18 cellular contexts compared by ENCODE assay signal in genomic region chr11:8256271-8257002, GRCh38. TPM values are rescaled to one million over a fixed set of nuclear protein-coding genes. Genes with fewer than 3 reads are reported as not detected.
DNase-seq lines count a peak whose midpoint lies in the region; ATAC-seq and TF ChIP-seq lines count a peak whose summit lies in the region.
"Had no signal": no experiment of that assay in that cellular context is flagged by ENCODE, and none has a peak within 500 bp of the region (broad histone marks: within the 10 kb centered on the region; RNA-seq: fewer than 3 reads in every experiment).

No MANE protein-coding gene starts in this region.

- H2BK120ac ChIP-seq in H9 (ENCODE audit: low read depth, low read length, poor library complexity, severe bottlenecking) = no peak overlapping the region

- peak; percentile 15 for DNase-seq in DMS 273 (lab: John Stamatoyannopoulos, UW; ENCODE audit: unreplicated experiment)
- no peak for DNase-seq in DMS 273 treated with DMSO at 0.1 percent for 48 hours (lab: John Stamatoyannopoulos, UW)
- DNase-seq in H9 = peak; percentile 9
- peak; percentile 14 for DNase-seq in lower lobe of right lung
- no peak for DNase-seq in G401 (ENCODE audit: low spot score)
- DNase-seq: Calu3, DMS79 treated with DMSO at 0.1 percent for 48 hours, GDM1, NCI-H187, NCI-H2171 had no signal

- no peak overlapping the region for H3K9ac ChIP-seq in H9 (ENCODE audit: extremely low read depth, insufficient read length, low read length)
- H3K9ac ChIP-seq in stomach smooth muscle (ENCODE audit: low read length in 2 of 2) = no peak overlapping the region

- no peak overlapping the region for H2BK20ac ChIP-seq in H9 (ENCODE audit: low read depth, low read length, poor library complexity, severe bottlenecking)

- H3K14ac ChIP-seq in H9 (ENCODE audit: insufficient read depth, low read length) = no peak overlapping the region

- no peak overlapping the region for H2AFZ ChIP-seq in H9 (ENCODE audit: low read length)

- H2BK12ac ChIP-seq in H9 (ENCODE audit: insufficient read length, low read depth, low read length) = no peak overlapping the region

- H3K36me3 ChIP-seq in lower lobe of right lung (no peaks in the 10 kb centered on the region), stomach smooth muscle (ENCODE audit: control insufficient read depth in 2 of 2, insufficient read depth in 2 of 2, low read length in 2 of 2) (no peaks in the 10 kb centered on the region)

- no peaks in the 10 kb centered on the region for H3K36me3 Mint-ChIP-seq in H9 (ENCODE audit: insufficient read depth in 1 of 3, low read depth in 3 of 3)

- TF ChIP-seq CTCF in H9 (conservative IDR thresholded peaks at IDR 0.05) (no peak), lower lobe of right lung (IDR thresholded peaks at IDR 0.05) (no peak)

- H3K23me2 ChIP-seq in H9 (ENCODE audit: insufficient read length, low read depth, low read length, poor library complexity, severe bottlenecking) = no peaks in the 10 kb centered on the region

- H3K4me1 ChIP-seq in H9 (ENCODE audit: insufficient read depth, low read length) = no peaks in the 10 kb centered on the region
- no peaks in the 10 kb centered on the region for H3K4me1 ChIP-seq in lower lobe of right lung
- peaks cover 32% of the 10 kb centered on the region for H3K4me1 ChIP-seq in stomach smooth muscle (ENCODE audit: control insufficient read depth, insufficient read depth, low read length)

- H3K79me1 ChIP-seq in H9 (ENCODE audit: insufficient read depth, low read depth, low read length, poor library complexity, severe bottlenecking) = no peaks in the 10 kb centered on the region

- no peak overlapping the region for H2AK5ac ChIP-seq in H9 (ENCODE audit: insufficient read length, low read length)

- no peak overlapping the region for H4K8ac ChIP-seq in H9 (replicated peaks; ENCODE audit: insufficient read length, low read depth, low read length)

- ATAC-seq in lower lobe of right lung (no peak), GM18907 (IDR thresholded peaks at IDR 0.05; ENCODE audit: unreplicated experiment) (no peak), HG03196 (IDR thresholded peaks at IDR 0.05; ENCODE audit: unreplicated experiment) (no peak)
- ATAC-seq: GM12878, HCT116 had no signal

- no peak overlapping the region for H2BK5ac ChIP-seq in H9 (ENCODE audit: insufficient read length, low read length)

- no peaks in the 10 kb centered on the region for H3K9me3 Mint-ChIP-seq in H9
- H3K9me3 Mint-ChIP-seq: CD4-positive, alpha-beta T cell had no signal

- no peak overlapping the region for H3K23ac ChIP-seq in H9 (ENCODE audit: insufficient read length, low read depth, low read length)

- H3K27ac ChIP-seq in H9 (ENCODE audit: insufficient read length, low read depth, low read length) (no peak overlapping the region), lower lobe of right lung (no peak overlapping the region), stomach smooth muscle (ENCODE audit: low read length) (peak overlapping the region; percentile 98)
- H3K27ac ChIP-seq: 22Rv1 had no signal

- intact Hi-C loops in lower lobe of right lung (cut with DNase I) = no loop called here

- in situ Hi-C loops in G401 (cut with HindIII; ENCODE audit: low sequenced_read_pairs) = no loop called here

- no peaks in the 10 kb centered on the region for H3K79me2 ChIP-seq in H9 (ENCODE audit: insufficient read depth, low read length)

- no peaks in the 10 kb centered on the region for H4K20me1 ChIP-seq in H9 (ENCODE audit: control insufficient read depth, insufficient read depth, insufficient read length)

- no peak overlapping the region for H3K4me3 Mint-ChIP-seq in H9
- H3K4me3 Mint-ChIP-seq: B cell; CD4-positive, alpha-beta T cell had no signal

- no peak overlapping the region for H4K5ac ChIP-seq in H9 (ENCODE audit: insufficient read length, low read depth, low read length)

- H3K4me3 ChIP-seq in lower lobe of right lung (no peak overlapping the region), stomach smooth muscle (ENCODE audit: low read length in 2 of 2) (no peak overlapping the region)
- H3K4me3 ChIP-seq: GM12878 had no signal

- H2BK15ac ChIP-seq in H9 (ENCODE audit: low read depth, low read length) = no peak overlapping the region

- no peak overlapping the region for H3T11ph ChIP-seq in H9 (ENCODE audit: low read length)

- no peak overlapping the region for H3K56ac ChIP-seq in H9 (ENCODE audit: insufficient read length, low read depth, low read length)

- no CpG with 5 or more reads among the region's 5 CpGs for WGBS in H9 (ENCODE audit: extremely low coverage, insufficient read length, low lambda C conversion rate)

- H3K4ac ChIP-seq in H9 (ENCODE audit: low read depth, low read length) = no peak overlapping the region

- no peak overlapping the region for H3K18ac ChIP-seq in H9 (ENCODE audit: insufficient read length, low read depth, low read length)

- no peak overlapping the region for H3K4me2 ChIP-seq in H9 (ENCODE audit: insufficient read depth, insufficient read length, low read length)

- H3K27me3 ChIP-seq in H9 (ENCODE audit: insufficient read depth, low read length) (peaks cover 5% of the 10 kb centered on the region; the same call in 1 of the 2 replicates), lower lobe of right lung (ENCODE audit: low read depth) (peaks cover 20% of the 10 kb centered on the region), stomach smooth muscle (ENCODE audit: control insufficient read depth in 1 of 2, insufficient read depth in 2 of 2, low read length in 2 of 2) (peaks cover 0 to 2% of the 10 kb centered on the region in 2 donors)

- H3K9me3 ChIP-seq in H9 (ENCODE audit: control insufficient read depth, low read depth, low read length) = no peaks in the 10 kb centered on the region
- no peaks in the 10 kb centered on the region for H3K9me3 ChIP-seq in lower lobe of right lung
- no peaks in the 10 kb centered on the region for H3K9me3 ChIP-seq in stomach smooth muscle (ENCODE audit: control insufficient read depth in 2 of 2, low read length in 2 of 2)

- H4K91ac ChIP-seq in H9 (ENCODE audit: insufficient read length, low read depth, low read length) = no peak overlapping the region

- H3K27ac Mint-ChIP-seq in H9 = no peak overlapping the region
- H3K27ac Mint-ChIP-seq: B cell; CD4-positive, alpha-beta T cell had no signal

- H3K27me3 Mint-ChIP-seq in H9 (ENCODE audit: low read depth) = peaks cover 42% of the 10 kb centered on the region

- H3K4me1 Mint-ChIP-seq in H9 = 0 out of 4 replicates have a peak, but pooled peaks cover 0 to 4% of the 10 kb centered on the region in 2 experiments
- H3K4me1 Mint-ChIP-seq: B cell had no signal

RNA-seq across cellular contexts. Expression of gene LMO1, which starts 7.2 kb away (rescaled TPM):
- total RNA-seq in H9 (2021) (0.39 and 0.50 TPM in 2 replicates), lower lobe of right lung (not detected)
- not detected in 2 replicates for total RNA-seq in G401 (2014; rRNA removed; shearing (Covaris generic))
- total RNA-seq: B cell; Calu3; CD4-positive, alpha-beta T cell; GM12878 had no signal

Comparison
In these comparisons a context has a peak if more than half of its experiments do, and no peak if none do; other contexts are left out.
1. DNase-seq: peak in DMS 273 (single experiment), H9 (single experiment) and lower lobe of right lung (single experiment); none in DMS 273 treated with DMSO at 0.1 percent for 48 hours (single experiment) and G401 (single experiment).